2 cellular contexts compared by ENCODE assay signal in the genomic region with DNA sequence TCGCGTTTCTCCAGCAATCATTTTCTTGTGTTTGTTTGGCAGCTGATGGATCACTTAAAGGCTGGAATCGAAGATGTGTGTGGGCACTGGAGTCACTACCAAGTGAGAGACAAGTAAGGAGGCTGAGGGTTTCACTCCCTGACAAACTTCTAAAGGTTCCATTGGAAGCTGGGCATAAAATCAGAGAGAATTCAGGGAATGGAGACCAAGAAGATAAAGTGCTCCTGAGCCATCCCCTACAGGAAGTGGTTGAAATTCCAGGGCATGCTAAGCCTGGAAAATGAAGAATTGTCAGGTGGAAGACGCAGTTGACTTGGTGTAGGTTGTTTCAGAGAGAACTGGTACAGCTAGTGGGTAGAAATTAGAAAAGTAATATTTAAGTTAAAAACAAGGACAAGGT.
TF ChIP-seq lines count a peak whose summit lies in the region.

No MANE protein-coding gene starts in this region.

TF ChIP-seq in HEK293, 187 proteins besides CTCF, POLR2A, EP300 and RAD21:
- TF ChIP-seq ZNF157 (tag by site-specific recombination; IDR thresholded peaks at IDR 0.05) (0 out of 2 replicates have a peak, but pooled peaks have one; percentile 41), ZNF521 (tag by site-specific recombination; IDR thresholded peaks at IDR 0.05) (no peak)

TF ChIP-seq in endothelial cell of umbilical vein, 7 proteins besides CTCF, POLR2A, EP300 and RAD21:
- TF ChIP-seq GATA2 (IDR thresholded peaks at IDR 0.05; ENCODE audit: insufficient read depth, insufficient read length, low read depth, low read length) (peak; percentile 13), POLR2AphosphoS5 (IDR thresholded peaks at IDR 0.05; ENCODE audit: insufficient read depth, low read depth, low read length) (no peak)
